8 cellular contexts compared by ENCODE assay signal in genomic region chr10:47165168-47165710, GRCh38.
DNase-seq lines count a peak whose midpoint lies in the region; ATAC-seq, FAIRE-seq and TF ChIP-seq lines count a peak whose summit lies in the region.

No MANE protein-coding gene starts in this region.

- no peaks in the 10 kb centered on the region for H3K36me3 Mint-ChIP-seq in activated CD8-positive, alpha-beta memory T cell treated with anti-CD3 and anti-CD28 coated beads, Interleukin-2, amount 10 ng/mL, durations not matched to agents 7 days and 5 days
- H3K36me3 Mint-ChIP-seq in MCF 10A (ENCODE audit: insufficient read depth, unreplicated experiment) (no peaks in the 10 kb centered on the region), type B pancreatic cell (no peaks in the 10 kb centered on the region)

- H3K9me3 ChIP-seq in mucosa of descending colon = no peaks in the 10 kb centered on the region

- CTCF ChIA-PET in activated CD8-positive, alpha-beta memory T cell treated with anti-CD3 and anti-CD28 coated beads, Interleukin-2, amount 10 ng/mL, durations not matched to agents 7 days and 5 days (lab: Charles Lee) = interaction anchor here (1.6 kb wide), 1 partner anchor 146 kb away, joined by 6 read pairs; no protein-coding TSS in a partner anchor
- CTCF ChIA-PET in MCF 10A (lab: Yijun Ruan, JAX) = interaction anchor here (1.6 to 2.0 kb wide), 2 partner anchors 116 to 118 kb away, joined by 4 to 5 read pairs; no protein-coding TSS in a partner anchor

- peak overlapping the region; percentile 67 for H3K27ac Mint-ChIP-seq in activated CD8-positive, alpha-beta memory T cell treated with anti-CD3 and anti-CD28 coated beads, Interleukin-2, amount 10 ng/mL, durations not matched to agents 7 days and 5 days
- H3K27ac Mint-ChIP-seq in MCF 10A (ENCODE audit: low read depth, unreplicated experiment) = peak overlapping the region; percentile 77
- peak overlapping the region; percentile 71 for H3K27ac Mint-ChIP-seq in type B pancreatic cell

- no peaks in the 10 kb centered on the region for H3K4me1 ChIP-seq in mucosa of descending colon (ENCODE audit: low read depth)

- no peak for TF ChIP-seq CTCF in MCF 10A (IDR thresholded peaks at IDR 0.05; ENCODE audit: unreplicated experiment)
- no peak for TF ChIP-seq CTCF in mucosa of descending colon (IDR thresholded peaks at IDR 0.05)
- no peak for TF ChIP-seq CTCF in type B pancreatic cell (conservative IDR thresholded peaks at IDR 0.05)

- no peak for FAIRE-seq in urothelium cell line (lab: Jason Lieb, UNC)

- H3K27me3 Mint-ChIP-seq in activated CD8-positive, alpha-beta memory T cell treated with anti-CD3 and anti-CD28 coated beads, Interleukin-2, amount 10 ng/mL, durations not matched to agents 7 days and 5 days = no peaks in the 10 kb centered on the region
- no peaks in the 10 kb centered on the region for H3K27me3 Mint-ChIP-seq in MCF 10A (ENCODE audit: insufficient read depth, unreplicated experiment)
- peaks cover 10% of the 10 kb centered on the region for H3K27me3 Mint-ChIP-seq in type B pancreatic cell

- H3K4me3 ChIP-seq in mucosa of descending colon = no peak overlapping the region

- BruUV-seq in MCF 10A (replicated peaks; lab: Mats Ljungman, UMichigan) = no TSS peak

- H3K36me3 ChIP-seq in mucosa of descending colon (ENCODE audit: low read depth) = no peaks in the 10 kb centered on the region

- ATAC-seq in activated CD8-positive, alpha-beta memory T cell treated with anti-CD3 and anti-CD28 coated beads, Interleukin-2, amount 10 ng/mL, durations not matched to agents 7 days and 5 days = no peak
- ATAC-seq in mucosa of descending colon = peak; percentile 45

- DNase-seq in activated CD8-positive, alpha-beta memory T cell treated with anti-CD3 and anti-CD28 coated beads, Interleukin-2, amount 10 ng/mL, durations not matched to agents 7 days and 5 days = no peak
- no peak for DNase-seq in activated CD8-positive, alpha-beta memory T cell treated with anti-CD3 and anti-CD28 coated beads, Interleukin-2, amount 50 U/mL, for 4 hours
- no peak for DNase-seq in MCF 10A (ENCODE audit: unreplicated experiment)
- DNase-seq in mucosa of descending colon = no peak
- peak; percentile 64 for DNase-seq in type B pancreatic cell (ENCODE audit: extremely low spot score, unreplicated experiment)
- DNase-seq in posterior vena cava (ENCODE audit: low spot score) = no peak
- no peak for DNase-seq in urothelium cell line (ENCODE audit: low spot score)
- DNase-seq in AG08395 (ENCODE audit: low spot score) = no peak

- POLR2A ChIA-PET in MCF 10A (lab: Yijun Ruan, JAX) = interaction anchor here (0.6 kb wide), 2 partner anchors 32 to 226 kb away, joined by 4 read pairs; no protein-coding TSS in a partner anchor

- intact Hi-C loops in MCF 10A (cut with micrococcal nuclease) (no loop called here), mucosa of descending colon (cut with DNase I, micrococcal nuclease) (no loop called here), posterior vena cava (cut with DNase I) (no loop called here)

- no peaks in the 10 kb centered on the region for H3K9me3 Mint-ChIP-seq in activated CD8-positive, alpha-beta memory T cell treated with anti-CD3 and anti-CD28 coated beads, Interleukin-2, amount 10 ng/mL, durations not matched to agents 7 days and 5 days (ENCODE audit: low read depth)
- H3K9me3 Mint-ChIP-seq in MCF 10A (ENCODE audit: unreplicated experiment) = no peaks in the 10 kb centered on the region
- H3K9me3 Mint-ChIP-seq in type B pancreatic cell = no peaks in the 10 kb centered on the region

- H3K4me1 Mint-ChIP-seq in activated CD8-positive, alpha-beta memory T cell treated with anti-CD3 and anti-CD28 coated beads, Interleukin-2, amount 10 ng/mL, durations not matched to agents 7 days and 5 days = peaks cover 18% of the 10 kb centered on the region
- peaks cover 50% of the 10 kb centered on the region for H3K4me1 Mint-ChIP-seq in MCF 10A (ENCODE audit: insufficient read depth, unreplicated experiment)
- H3K4me1 Mint-ChIP-seq in type B pancreatic cell (ENCODE audit: unreplicated experiment) = peaks cover 23% of the 10 kb centered on the region

- peak overlapping the region; percentile 66 for H3K4me3 Mint-ChIP-seq in activated CD8-positive, alpha-beta memory T cell treated with anti-CD3 and anti-CD28 coated beads, Interleukin-2, amount 10 ng/mL, durations not matched to agents 7 days and 5 days
- H3K4me3 Mint-ChIP-seq in MCF 10A (ENCODE audit: unreplicated experiment) (peak overlapping the region; percentile 36), type B pancreatic cell (no peak overlapping the region)
